Comparison of ENCODE assay signal across 8 cellular contexts in genomic region chr10:96720422-96721206, GRCh38. TPM values are rescaled to one million over a fixed set of nuclear protein-coding genes. Genes with fewer than 3 reads are reported as not detected.
DNase-seq lines count a peak whose midpoint lies in the region; ATAC-seq and TF ChIP-seq lines count a peak whose summit lies in the region.

Gene PIK3AP1, minus strand, starts transcription at chr10:96720514. Its CDS starts 120 bp downstream, at chr10:96720394.

- H3K4me3 ChIP-seq in AG10803 (ENCODE audit: low read length): peak within 1 kb of the TSS; percentile 47
- H3K4me3 ChIP-seq in osteoblast (ENCODE audit: insufficient read depth, low read length): peak within 1 kb of the TSS; percentile 35
- peak within 1 kb of the TSS; percentile 44 to 58 for H3K4me3 ChIP-seq in tibial artery

- ATAC-seq in HG03175 (IDR thresholded peaks at IDR 0.05; ENCODE audit: unreplicated experiment) (peak; percentile 63), foreskin keratinocyte (peak; percentile 81)

- H3K9me3 ChIP-seq in osteoblast (ENCODE audit: low read depth, low read length): no peaks in the 10 kb centered on the region
- no peaks in the 10 kb centered on the region for H3K9me3 ChIP-seq in tibial artery

- intact Hi-C loops in tibial artery (cut with DNase I; ENCODE audit: low total_unique reads): no loop called here

- in situ Hi-C loops in GM18951 (cut with MboI; ENCODE audit: low sequenced_read_pairs, unreplicated experiment): no loop called here

- H2AFZ ChIP-seq in osteoblast (ENCODE audit: low read length): no peak within 1 kb of the TSS

- no peaks in the 10 kb centered on the region for H4K20me1 ChIP-seq in osteoblast (ENCODE audit: insufficient read depth, low read length)

- TF ChIP-seq POLR2A in GM18951 (IDR thresholded peaks at IDR 0.05; ENCODE audit: extremely low read depth, insufficient read depth, insufficient read length): peak; percentile 70

- no peaks in the 10 kb centered on the region for H3K79me2 ChIP-seq in osteoblast (ENCODE audit: insufficient read depth, low read length)

- peak within 1 kb of the TSS; percentile 33 for H3K4me2 ChIP-seq in osteoblast (ENCODE audit: insufficient read depth, low read length)

- H3K36me3 ChIP-seq in osteoblast (ENCODE audit: insufficient read depth, low read length): no peaks in the 10 kb centered on the region
- no peaks in the 10 kb centered on the region for H3K36me3 ChIP-seq in tibial artery

- DNase-seq in AG10803 (ENCODE audit: low read depth) (no peak), NCI-H748 (lab: John Stamatoyannopoulos, UW; ENCODE audit: unreplicated experiment) (peak; percentile 87), activated T-cell treated with anti-CD3 and anti-CD28 coated beads for 24 hours (ENCODE audit: low read depth) (peak; percentile 28), foreskin keratinocyte (no peak), osteoblast (ENCODE audit: insufficient read length, low spot score, missing footprints) (peak; percentile 84), tibial artery (peak; percentile 38 to 70)

- H3K27me3 ChIP-seq in foreskin keratinocyte (peaks cover 47% of the 10 kb centered on the region), osteoblast (ENCODE audit: insufficient read depth, low read length) (peaks cover 30% of the 10 kb centered on the region), tibial artery (peaks cover 0 to 45% of the 10 kb centered on the region in 2 donors)

- no peak for TF ChIP-seq CTCF in AG10803 (conservative IDR thresholded peaks at IDR 0.05; ENCODE audit: low read length)
- TF ChIP-seq CTCF in foreskin keratinocyte (conservative IDR thresholded peaks at IDR 0.05): no peak
- no peak for TF ChIP-seq CTCF in osteoblast (IDR thresholded peaks at IDR 0.05; ENCODE audit: extremely low read depth, low read depth, low read length)
- no peak for TF ChIP-seq CTCF in tibial artery (IDR thresholded peaks at IDR 0.05)

- H3K4me1 ChIP-seq in foreskin keratinocyte (no peaks in the 10 kb centered on the region), osteoblast (ENCODE audit: insufficient read depth, low read length) (no peaks in the 10 kb centered on the region), tibial artery (peaks cover 0 to 16% (median 11%) of the 10 kb centered on the region in 4 donors)

- H3K27ac ChIP-seq in foreskin keratinocyte (no peak within 1 kb of the TSS), osteoblast (ENCODE audit: low read depth, low read length) (no peak within 1 kb of the TSS), tibial artery (no peak within 1 kb of the TSS)

RNA-seq across cellular contexts. Expression of gene PIK3AP1, which starts in this region (rescaled TPM):
- total RNA-seq in foreskin keratinocyte: 0.07 and 0.10 TPM in 2 replicates
- polyA plus RNA-seq in foreskin keratinocyte: 0.01 TPM in 1 of 2 replicates, not detected in the other
- total RNA-seq in osteoblast: 0.36 and 0.88 TPM in 2 replicates

Comparison
In these comparisons a context has a peak if more than half of its experiments do, and no peak if none do; other contexts are left out.
1. Peak in ATAC-seq in foreskin keratinocyte; RNA of the gene not detected or under 1 TPM.
2. Peak in DNase-seq, H3K4me3 ChIP-seq and H3K4me2 ChIP-seq in osteoblast; RNA of the gene not detected or under 1 TPM.
3. DNase-seq: peak in NCI-H748 (single experiment), activated T-cell treated with anti-CD3 and anti-CD28 coated beads for 24 hours (single experiment) and tibial artery (2 of 2); none in AG10803 (single experiment) and foreskin keratinocyte (0 of 2).
4. Peak in every context shown above with its lines, with median percentiles within 50 percentile points of each other: H3K4me3 ChIP-seq.